Comparison of ENCODE assay signal across 21 cellular contexts in genomic region chr14:84340938-84341337, GRCh38.
DNase-seq lines count a peak whose midpoint lies in the region; ATAC-seq, FAIRE-seq and TF ChIP-seq lines count a peak whose summit lies in the region.
"Had no signal": no experiment of that assay in that cellular context is flagged by ENCODE, and none has a peak within 500 bp of the region (broad histone marks: within the 10 kb centered on the region; RNA-seq: fewer than 3 reads in every experiment).

No MANE protein-coding gene starts in this region.

- H3K4ac ChIP-seq in neuronal stem cell (ENCODE audit: low read length) = no peak overlapping the region

- FAIRE-seq in astrocyte (lab: Jason Lieb, UNC) = no peak
- FAIRE-seq: GM18507, TTC549 had no signal

- H3K9me3 Mint-ChIP-seq in astrocyte (ENCODE audit: unreplicated experiment) = peaks cover 11% of the 10 kb centered on the region
- H3K9me3 Mint-ChIP-seq in activated T-helper 17 cell treated with anti-CD3 and anti-CD28 coated beads, Interleukin-2, amount 50 U/mL, for 72 hours = peaks cover 9% of the 10 kb centered on the region
- H3K9me3 Mint-ChIP-seq: neural crest cell had no signal

- H3K36me3 Mint-ChIP-seq in astrocyte (ENCODE audit: low read depth, unreplicated experiment) = peaks cover 3% of the 10 kb centered on the region
- H3K36me3 Mint-ChIP-seq in activated T-helper 17 cell treated with anti-CD3 and anti-CD28 coated beads, Interleukin-2, amount 50 U/mL, for 72 hours (ENCODE audit: low read depth) = no peaks in the 10 kb centered on the region

- no peak overlapping the region for H2BK120ac ChIP-seq in neuronal stem cell (ENCODE audit: low read depth, low read length)

- no peak overlapping the region for H4K91ac ChIP-seq in neuronal stem cell (ENCODE audit: low read depth, low read length, poor library complexity)

- no peaks in the 10 kb centered on the region for H3K79me2 ChIP-seq in astrocyte (ENCODE audit: insufficient read depth, low read length)

- no peaks in the 10 kb centered on the region for H4K20me1 ChIP-seq in astrocyte (ENCODE audit: insufficient read depth, low read length)

- H3K18ac ChIP-seq in neuronal stem cell (ENCODE audit: low read length) = no peak overlapping the region

- H3K27ac ChIP-seq in astrocyte (ENCODE audit: low read depth, low read length) = no peak overlapping the region
- H3K27ac ChIP-seq in neuronal stem cell (replicated peaks; ENCODE audit: low read length) = no peak overlapping the region
- H3K27ac ChIP-seq: suprapubic skin had no signal

- H3K27me3 Mint-ChIP-seq in astrocyte (ENCODE audit: low read depth, unreplicated experiment) = no peaks in the 10 kb centered on the region
- H3K27me3 Mint-ChIP-seq in activated T-helper 17 cell treated with anti-CD3 and anti-CD28 coated beads, Interleukin-2, amount 50 U/mL, for 72 hours = no peaks in the 10 kb centered on the region
- H3K27me3 Mint-ChIP-seq: central memory CD8-positive, alpha-beta T cell had no signal

- H3K4me1 ChIP-seq in astrocyte (ENCODE audit: insufficient read depth, low read length) (no peaks in the 10 kb centered on the region), neuronal stem cell (ENCODE audit: control insufficient read depth in 2 of 2, insufficient read depth in 1 of 2, low read depth in 1 of 2, low read length in 2 of 2) (no peaks in the 10 kb centered on the region)
- H3K4me1 ChIP-seq: suprapubic skin had no signal

- no peak for TF ChIP-seq CTCF in astrocyte (IDR thresholded peaks at IDR 0.05; ENCODE audit: insufficient read depth, low read depth, low read length)
- no peak for TF ChIP-seq CTCF in fibroblast of pulmonary artery (IDR thresholded peaks at IDR 0.05; ENCODE audit: low read length, missing control alignments)

- H3K36me3 ChIP-seq in astrocyte (ENCODE audit: insufficient read depth, low read length) (no peaks in the 10 kb centered on the region), neuronal stem cell (replicated peaks in 1 of 2; ENCODE audit: control insufficient read depth in 2 of 2, insufficient read depth in 2 of 2, low read length in 2 of 2) (no peaks in the 10 kb centered on the region)
- H3K36me3 ChIP-seq: suprapubic skin had no signal

- no peak overlapping the region for H3K27ac Mint-ChIP-seq in astrocyte (ENCODE audit: unreplicated experiment)
- H3K27ac Mint-ChIP-seq in activated T-helper 17 cell treated with anti-CD3 and anti-CD28 coated beads, Interleukin-2, amount 50 U/mL, for 72 hours = no peak overlapping the region

- H3K9ac ChIP-seq in astrocyte (ENCODE audit: low read length) (no peak overlapping the region), neuronal stem cell (ENCODE audit: low read depth, low read length, poor library complexity) (no peak overlapping the region)

- peaks cover 4% of the 10 kb centered on the region for H3K9me3 ChIP-seq in astrocyte (ENCODE audit: insufficient read depth, low read depth, low read length)
- H3K9me3 ChIP-seq in neuronal stem cell (replicated peaks in 1 of 2; ENCODE audit: control insufficient read depth in 2 of 2, insufficient read depth in 1 of 2, low read depth in 1 of 2, low read length in 2 of 2) = peaks cover 0 to 2% of the 10 kb centered on the region in 2 donors
- H3K9me3 ChIP-seq: suprapubic skin had no signal

- no peak overlapping the region for H3K4me3 ChIP-seq in astrocyte (ENCODE audit: insufficient read depth, low read depth, low read length)
- no peak overlapping the region for H3K4me3 ChIP-seq in fibroblast of pulmonary artery (replicated peaks; ENCODE audit: low read depth, low read length)
- H3K4me3 ChIP-seq in neuronal stem cell (ENCODE audit: low read length in 2 of 2) = no peak overlapping the region
- H3K4me3 ChIP-seq: suprapubic skin had no signal

- H3K4me3 Mint-ChIP-seq in astrocyte (ENCODE audit: unreplicated experiment) = no peak overlapping the region
- no peak overlapping the region for H3K4me3 Mint-ChIP-seq in activated T-helper 17 cell treated with anti-CD3 and anti-CD28 coated beads, Interleukin-2, amount 50 U/mL, for 72 hours
- H3K4me3 Mint-ChIP-seq: central memory CD8-positive, alpha-beta T cell; neural crest cell had no signal

- H3K4me1 Mint-ChIP-seq in astrocyte (ENCODE audit: low read depth, unreplicated experiment) = peaks cover 6% of the 10 kb centered on the region
- H3K4me1 Mint-ChIP-seq in activated T-helper 17 cell treated with anti-CD3 and anti-CD28 coated beads, Interleukin-2, amount 50 U/mL, for 72 hours = no peaks in the 10 kb centered on the region
- H3K4me1 Mint-ChIP-seq: central memory CD8-positive, alpha-beta T cell; neural crest cell had no signal

- H3K14ac ChIP-seq in neuronal stem cell (ENCODE audit: low read length) = no peak overlapping the region

- no peak overlapping the region for H2AFZ ChIP-seq in astrocyte (ENCODE audit: low read depth, low read length)
- H2AFZ ChIP-seq in neuronal stem cell (ENCODE audit: low read length) = peak overlapping the region; percentile 17

- DNase-seq in GM04503 (ENCODE audit: low read depth) (peak; percentile 8), astrocyte (ENCODE audit: low read depth) (peak; percentile 10), fibroblast of pulmonary artery (ENCODE audit: low read depth) (peak; percentile 67), neuronal stem cell (ENCODE audit: low spot score) (no peak), NCI-H1417 (lab: John Stamatoyannopoulos, UW) (no peak), NCI-H345 treated with DMSO at 0.1 percent for 48 hours (lab: John Stamatoyannopoulos, UW; ENCODE audit: unreplicated experiment) (no peak), SW480 (ENCODE audit: low spot score) (no peak)
- DNase-seq: activated CD4-positive, alpha-beta T cell treated with anti-CD3 and anti-CD28 coated beads for 1 hour; activated T-cell treated with anti-CD3 and anti-CD28 coated beads, Interleukin-2, amount 50 U/mL, for 1 hour; amygdala; left ventricle myocardium superior; MM.1S; NCI-H146; NCI-H2171 treated with DMSO at 0.1 percent for 48 hours; NCI-H774 had no signal

- no CpG with 5 or more reads among the region's 1 CpG for WGBS in neuronal stem cell (ENCODE audit: extremely low coverage in 2 of 2, insufficient read length in 2 of 2, insufficient replicate concordance in 1 of 2), 2 donors

- H3K4me2 ChIP-seq in astrocyte (ENCODE audit: low read length) = no peak overlapping the region
- H3K4me2 ChIP-seq in neuronal stem cell (ENCODE audit: insufficient read depth, low read length, poor library complexity, severe bottlenecking) = no peak overlapping the region

- no peak overlapping the region for H4K8ac ChIP-seq in neuronal stem cell (ENCODE audit: low read depth, low read length)

- no peak overlapping the region for H2AK5ac ChIP-seq in neuronal stem cell (ENCODE audit: low read depth, low read length)

- no peaks in the 10 kb centered on the region for H3K79me1 ChIP-seq in neuronal stem cell (ENCODE audit: low read depth, low read length)

- no peak for ATAC-seq in activated T-helper 17 cell treated with anti-CD3 and anti-CD28 coated beads, Interleukin-2, amount 50 U/mL, for 72 hours (replicated peaks)
- ATAC-seq: left ventricle myocardium superior had no signal

- no peak overlapping the region for H2BK12ac ChIP-seq in neuronal stem cell (ENCODE audit: low read length)

- no peak overlapping the region for H2BK15ac ChIP-seq in neuronal stem cell (ENCODE audit: low read length)

- H2BK5ac ChIP-seq in neuronal stem cell (ENCODE audit: low read length) = no peak overlapping the region

- no peaks in the 10 kb centered on the region for H3K27me3 ChIP-seq in astrocyte (ENCODE audit: insufficient read depth, low read length)
- no peaks in the 10 kb centered on the region for H3K27me3 ChIP-seq in neuronal stem cell (ENCODE audit: control insufficient read depth in 3 of 3, insufficient read depth in 3 of 3, low read depth in 1 of 3, low read length in 3 of 3)
- H3K27me3 ChIP-seq: suprapubic skin had no signal

- H3K23ac ChIP-seq in neuronal stem cell (ENCODE audit: low read depth, low read length, poor library complexity) = no peak overlapping the region

Comparison
In these comparisons a context has a peak if more than half of its experiments do, and no peak if none do; other contexts are left out.
1. DNase-seq: peak in GM04503 (single experiment), astrocyte (single experiment) and fibroblast of pulmonary artery (single experiment); none in neuronal stem cell (single experiment), NCI-H1417 (0 of 3), NCI-H345 treated with DMSO at 0.1 percent for 48 hours (single experiment) and SW480 (single experiment).